ENCODE assay signal across 31 cellular contexts in the genomic region with DNA sequence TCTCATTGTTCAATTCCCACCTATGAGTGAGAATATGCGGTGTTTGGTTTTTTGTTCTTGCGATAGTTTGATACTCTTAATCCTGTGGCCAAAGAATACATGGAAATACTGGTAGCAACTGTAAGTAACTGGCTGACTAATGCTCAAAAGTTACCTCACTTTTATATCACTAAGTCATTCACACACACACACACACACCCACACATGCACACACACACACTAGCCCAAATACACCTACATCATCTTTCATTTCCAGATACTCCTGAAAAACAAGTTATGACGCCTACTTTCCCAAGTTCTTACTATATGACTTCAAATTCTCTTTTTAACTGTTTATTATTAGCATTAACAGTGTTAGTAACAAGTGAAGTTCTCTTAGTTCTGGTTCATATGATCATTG.
"Had no signal": no experiment of that assay in that cellular context is flagged by ENCODE, and none has a peak within 500 bp of the region (broad histone marks: within the 10 kb centered on the region; RNA-seq: fewer than 3 reads in every experiment).

No MANE protein-coding gene starts in this region.

- H3K9me3 ChIP-seq: esophagus muscularis mucosa, heart left ventricle had no signal

- H3K4me3 ChIP-seq: esophagus muscularis mucosa, heart left ventricle had no signal

- H3K27ac Mint-ChIP-seq: activated B cell treated with CpG ODN at 0.5 μM for 24 hours; activated CD4-positive, alpha-beta memory T cell treated with anti-CD3 and anti-CD28 coated beads for 36 hours; activated CD8-positive, alpha-beta memory T cell treated with anti-CD3 and anti-CD28 coated beads, Interleukin-2, amount 10 ng/mL, durations not matched to agents 7 days and 5 days; activated CD8-positive, alpha-beta T cell treated with anti-CD3 and anti-CD28 coated beads, Interleukin-2, amount 10 ng/mL, durations not matched to agents 7 days and 5 days; activated naive CD8-positive, alpha-beta T cell; activated T-cell treated with anti-CD3 and anti-CD28 coated beads, Interleukin-2, amount 50 U/mL, for 24 hours; activated T-helper 17 cell treated with anti-CD3 and anti-CD28 coated beads, Interleukin-2, amount 50 U/mL, for 72 hours; effector memory CD8-positive, alpha-beta T cell; T-helper 17 cell; T-helper 2 cell treated with Interferon-gamma antibody and Interleukin-4, amounts not matched to agents 5 μg/mL and 100 μg/mL, for 36 hours had no signal

- H3K4me1 ChIP-seq: esophagus muscularis mucosa, heart left ventricle had no signal

- H3K27me3 Mint-ChIP-seq: activated CD8-positive, alpha-beta memory T cell treated with anti-CD3 and anti-CD28 coated beads, Interleukin-2, amount 10 ng/mL, durations not matched to agents 7 days and 5 days; effector memory CD8-positive, alpha-beta T cell had no signal

- H3K27ac ChIP-seq: brain microvascular endothelial cell, esophagus muscularis mucosa, heart left ventricle, WERI-Rb-1 had no signal

- H3K27me3 ChIP-seq: brain microvascular endothelial cell, esophagus muscularis mucosa had no signal

- H3K4me1 Mint-ChIP-seq: activated B cell treated with CpG ODN at 0.5 μM for 24 hours; activated CD8-positive, alpha-beta memory T cell treated with anti-CD3 and anti-CD28 coated beads, Interleukin-2, amount 10 ng/mL, durations not matched to agents 7 days and 5 days; activated T-helper 17 cell treated with anti-CD3 and anti-CD28 coated beads, Interleukin-2, amount 50 U/mL, for 72 hours; T-helper 17 cell had no signal

- DNase-seq: activated B cell treated with CpG ODN at 0.5 μM for 24 hours; activated CD4-positive, alpha-beta memory T cell treated with anti-CD3 and anti-CD28 coated beads for 36 hours; activated CD4-positive, alpha-beta T cell treated with anti-CD3 and anti-CD28 coated beads for 48 hours; activated CD8-positive, alpha-beta memory T cell treated with anti-CD3 and anti-CD28 coated beads, Interleukin-2, amount 10 ng/mL, durations not matched to agents 7 days and 5 days; activated CD8-positive, alpha-beta memory T cell treated with anti-CD3 and anti-CD28 coated beads, Interleukin-2, amount 50 U/mL, for 4 hours; activated CD8-positive, alpha-beta T cell treated with anti-CD3 and anti-CD28 coated beads, Interleukin-2, amount 10 ng/mL, durations not matched to agents 7 days and 5 days; activated effector memory CD4-positive, alpha-beta T cell treated with Interleukin-2 at 50 U/mL for 16 hours; activated gamma-delta T cell treated with Interleukin-2 at 50 U/mL for 16 hours; activated naive CD4-positive, alpha-beta T cell treated with anti-CD3 and anti-CD28 coated beads, Interleukin-2, amount 50 U/mL, for 16 hours; activated naive CD4-positive, alpha-beta T cell treated with Interleukin-2 at 50 U/mL for 16 hours; activated T-cell treated with anti-CD3 and anti-CD28 coated beads, Interleukin-2, amount 50 U/mL, for 24 hours; amniotic stem cell; anterior cingulate cortex; brain microvascular endothelial cell; cortex of kidney; dermis blood vessel endothelial cell; effector CD4-positive, alpha-beta T cell; effector memory CD8-positive, alpha-beta T cell; foreskin melanocyte; heart left ventricle; T-helper 1 cell; T-helper 17 cell; T1000; WERI-Rb-1 had no signal

- H3K4me3 Mint-ChIP-seq: activated B cell treated with CpG ODN at 0.5 μM for 24 hours; activated CD4-positive, alpha-beta memory T cell treated with anti-CD3 and anti-CD28 coated beads for 36 hours; activated CD8-positive, alpha-beta memory T cell treated with anti-CD3 and anti-CD28 coated beads, Interleukin-2, amount 10 ng/mL, durations not matched to agents 7 days and 5 days; activated CD8-positive, alpha-beta T cell treated with anti-CD3 and anti-CD28 coated beads, Interleukin-2, amount 10 ng/mL, durations not matched to agents 7 days and 5 days; activated naive CD8-positive, alpha-beta T cell; activated T-cell treated with anti-CD3 and anti-CD28 coated beads, Interleukin-2, amount 50 U/mL, for 24 hours; activated T-helper 17 cell treated with anti-CD3 and anti-CD28 coated beads, Interleukin-2, amount 50 U/mL, for 72 hours; effector memory CD8-positive, alpha-beta T cell; T-helper 17 cell; T-helper 2 cell treated with Interferon-gamma antibody and Interleukin-4, amounts not matched to agents 5 μg/mL and 100 μg/mL, for 36 hours had no signal

- FAIRE-seq: astrocyte, colon had no signal

- H3K36me3 Mint-ChIP-seq: activated CD4-positive, alpha-beta memory T cell treated with anti-CD3 and anti-CD28 coated beads for 36 hours; activated CD8-positive, alpha-beta memory T cell treated with anti-CD3 and anti-CD28 coated beads, Interleukin-2, amount 10 ng/mL, durations not matched to agents 7 days and 5 days; activated naive CD8-positive, alpha-beta T cell had no signal

- H3K36me3 ChIP-seq: brain microvascular endothelial cell, esophagus muscularis mucosa, heart left ventricle, WERI-Rb-1 had no signal

- H3K9me3 Mint-ChIP-seq: activated B cell treated with CpG ODN at 0.5 μM for 24 hours; activated CD4-positive, alpha-beta memory T cell treated with anti-CD3 and anti-CD28 coated beads for 36 hours; activated T-cell treated with anti-CD3 and anti-CD28 coated beads, Interleukin-2, amount 50 U/mL, for 24 hours; T-helper 2 cell treated with Interferon-gamma antibody and Interleukin-4, amounts not matched to agents 5 μg/mL and 100 μg/mL, for 36 hours had no signal

- ATAC-seq: activated CD4-positive, CD25-positive, alpha-beta regulatory T cell treated with anti-CD3 and anti-CD28 coated beads, Interleukin-2, amount 50 U/mL, for 24 hours; activated CD8-positive, alpha-beta memory T cell treated with anti-CD3 and anti-CD28 coated beads, Interleukin-2, amount 10 ng/mL, durations not matched to agents 7 days and 5 days; activated CD8-positive, alpha-beta T cell treated with anti-CD3 and anti-CD28 coated beads, Interleukin-2, amount 10 ng/mL, durations not matched to agents 7 days and 5 days; activated T-helper 17 cell treated with anti-CD3 and anti-CD28 coated beads, Interleukin-2, amount 50 U/mL, for 72 hours; effector memory CD8-positive, alpha-beta T cell; heart left ventricle; T-helper 17 cell had no signal
